ENCODE assay signal across 30 cellular contexts in genomic region chr14:92819011-92819410, GRCh38.
"Had no signal": no experiment of that assay in that cellular context is flagged by ENCODE, and none has a peak within 500 bp of the region (broad histone marks: within the 10 kb centered on the region; RNA-seq: fewer than 3 reads in every experiment).

No MANE protein-coding gene starts in this region.

- H3K4me3 Mint-ChIP-seq: activated CD4-positive, alpha-beta T cell treated with anti-CD3 and anti-CD28 coated beads for 36 hours; activated naive CD4-positive, alpha-beta T cell treated with anti-CD3 and anti-CD28 coated beads for 36 hours; activated naive CD8-positive, alpha-beta T cell treated with anti-CD3 and anti-CD28 coated beads, Interleukin-2, amount 10 ng/mL, durations not matched to agents 7 days and 5 days; effector memory CD8-positive, alpha-beta T cell; mesothelial cell of epicardium; naive B cell; stimulated activated memory B cell treated with anti-CD40 and anti-IgM and Interleukin-4, amounts not matched to agents 10 μg/mL and 1 μg/mL and 100 μg/mL, for 72 hours; stimulated activated naive CD8-positive, alpha-beta T cell treated with anti-CD3 and anti-CD28 coated beads, Interleukin-15, amount 100 ng/mL, for 72 hours; T-helper 2 cell treated with Interferon-gamma antibody and Interleukin-4, amounts not matched to agents 5 μg/mL and 100 μg/mL, for 36 hours had no signal

- H3K4me1 ChIP-seq: ascending aorta, gastroesophageal sphincter, prostate gland, sigmoid colon, thyroid gland, upper lobe of left lung, vagina had no signal

- H3K9me3 Mint-ChIP-seq: activated naive CD4-positive, alpha-beta T cell treated with anti-CD3 and anti-CD28 coated beads for 36 hours; activated naive CD8-positive, alpha-beta T cell treated with anti-CD3 and anti-CD28 coated beads, Interleukin-2, amount 10 ng/mL, durations not matched to agents 7 days and 5 days; effector memory CD8-positive, alpha-beta T cell; mesothelial cell of epicardium; naive B cell; stimulated activated memory B cell treated with anti-CD40 and anti-IgM and Interleukin-4, amounts not matched to agents 10 μg/mL and 1 μg/mL and 100 μg/mL, for 72 hours; stimulated activated naive CD8-positive, alpha-beta T cell treated with anti-CD3 and anti-CD28 coated beads, Interleukin-15, amount 100 ng/mL, for 72 hours; T-helper 2 cell treated with Interferon-gamma antibody and Interleukin-4, amounts not matched to agents 5 μg/mL and 100 μg/mL, for 36 hours had no signal

- ATAC-seq: activated CD4-positive, alpha-beta T cell treated with anti-CD3 and anti-CD28 coated beads for 36 hours; effector memory CD8-positive, alpha-beta T cell; gastroesophageal sphincter; left cardiac atrium; stimulated activated memory B cell treated with anti-CD40 and anti-IgM and Interleukin-4, amounts not matched to agents 10 μg/mL and 1 μg/mL and 100 μg/mL, for 72 hours; stimulated activated naive CD8-positive, alpha-beta T cell treated with anti-CD3 and anti-CD28 coated beads, Interleukin-15, amount 100 ng/mL, for 72 hours had no signal

- H3K27me3 ChIP-seq: ascending aorta, brain microvascular endothelial cell, gastroesophageal sphincter, pancreas, sigmoid colon, thyroid gland, upper lobe of left lung, vagina had no signal

- H3K4me1 Mint-ChIP-seq: activated CD4-positive, alpha-beta T cell treated with anti-CD3 and anti-CD28 coated beads for 36 hours; activated naive CD8-positive, alpha-beta T cell treated with anti-CD3 and anti-CD28 coated beads, Interleukin-2, amount 10 ng/mL, durations not matched to agents 7 days and 5 days; mesothelial cell of epicardium; naive B cell; stimulated activated memory B cell treated with anti-CD40 and anti-IgM and Interleukin-4, amounts not matched to agents 10 μg/mL and 1 μg/mL and 100 μg/mL, for 72 hours; stimulated activated naive CD8-positive, alpha-beta T cell treated with anti-CD3 and anti-CD28 coated beads, Interleukin-15, amount 100 ng/mL, for 72 hours had no signal

- H3K27me3 Mint-ChIP-seq: activated CD4-positive, alpha-beta T cell treated with anti-CD3 and anti-CD28 coated beads for 36 hours; activated naive CD8-positive, alpha-beta T cell treated with anti-CD3 and anti-CD28 coated beads, Interleukin-2, amount 10 ng/mL, durations not matched to agents 7 days and 5 days; effector memory CD8-positive, alpha-beta T cell; naive B cell; stimulated activated memory B cell treated with anti-CD40 and anti-IgM and Interleukin-4, amounts not matched to agents 10 μg/mL and 1 μg/mL and 100 μg/mL, for 72 hours; stimulated activated naive CD8-positive, alpha-beta T cell treated with anti-CD3 and anti-CD28 coated beads, Interleukin-15, amount 100 ng/mL, for 72 hours had no signal

- H3K27ac Mint-ChIP-seq: activated CD4-positive, alpha-beta T cell treated with anti-CD3 and anti-CD28 coated beads for 36 hours; activated naive CD4-positive, alpha-beta T cell treated with anti-CD3 and anti-CD28 coated beads for 36 hours; activated naive CD8-positive, alpha-beta T cell treated with anti-CD3 and anti-CD28 coated beads, Interleukin-2, amount 10 ng/mL, durations not matched to agents 7 days and 5 days; mesothelial cell of epicardium; naive B cell; stimulated activated memory B cell treated with anti-CD40 and anti-IgM and Interleukin-4, amounts not matched to agents 10 μg/mL and 1 μg/mL and 100 μg/mL, for 72 hours; stimulated activated naive CD8-positive, alpha-beta T cell treated with anti-CD3 and anti-CD28 coated beads, Interleukin-15, amount 100 ng/mL, for 72 hours; T-helper 2 cell treated with Interferon-gamma antibody and Interleukin-4, amounts not matched to agents 5 μg/mL and 100 μg/mL, for 36 hours had no signal

- H3K9me3 ChIP-seq: ascending aorta, gastroesophageal sphincter, pancreas, prostate gland, sigmoid colon, thyroid gland, upper lobe of left lung, vagina had no signal

- H3K27ac ChIP-seq: ascending aorta, brain microvascular endothelial cell, gastroesophageal sphincter, prostate gland, sigmoid colon, thyroid gland, upper lobe of left lung, vagina had no signal

- H3K4me3 ChIP-seq: ascending aorta, gastroesophageal sphincter, pancreas, prostate gland, sigmoid colon, thyroid gland, upper lobe of left lung, vagina had no signal

- DNase-seq: activated CD4-positive, alpha-beta T cell treated with anti-CD3 and anti-CD28 coated beads for 36 hours; activated CD4-positive, CD25-positive, alpha-beta regulatory T cell; activated effector memory CD4-positive, alpha-beta T cell treated with Interleukin-2 at 50 U/mL for 16 hours; activated naive CD4-positive, alpha-beta T cell treated with anti-CD3 and anti-CD28 coated beads for 36 hours; activated naive CD8-positive, alpha-beta T cell treated with anti-CD3 and anti-CD28 coated beads, Interleukin-2, amount 10 ng/mL, durations not matched to agents 7 days and 5 days; activated T-cell treated with anti-CD3 and anti-CD28 coated beads for 4 hours; brain microvascular endothelial cell; cortex of kidney; effector memory CD8-positive, alpha-beta T cell; erythroblast; hippocampal formation; left cardiac atrium; naive B cell; nucleus accumbens; pancreas; retina; sigmoid colon; small intestine; stimulated activated CD4-positive, alpha-beta T cell treated with anti-CD3 and anti-CD28 coated beads, Interleukin-4, amount 100 ng/mL, for 24 hours; stimulated activated naive CD8-positive, alpha-beta T cell treated with anti-CD3 and anti-CD28 coated beads, Interleukin-15, amount 100 ng/mL, for 72 hours; substantia nigra; thyroid gland; upper lobe of left lung had no signal
